In the genomic region with DNA sequence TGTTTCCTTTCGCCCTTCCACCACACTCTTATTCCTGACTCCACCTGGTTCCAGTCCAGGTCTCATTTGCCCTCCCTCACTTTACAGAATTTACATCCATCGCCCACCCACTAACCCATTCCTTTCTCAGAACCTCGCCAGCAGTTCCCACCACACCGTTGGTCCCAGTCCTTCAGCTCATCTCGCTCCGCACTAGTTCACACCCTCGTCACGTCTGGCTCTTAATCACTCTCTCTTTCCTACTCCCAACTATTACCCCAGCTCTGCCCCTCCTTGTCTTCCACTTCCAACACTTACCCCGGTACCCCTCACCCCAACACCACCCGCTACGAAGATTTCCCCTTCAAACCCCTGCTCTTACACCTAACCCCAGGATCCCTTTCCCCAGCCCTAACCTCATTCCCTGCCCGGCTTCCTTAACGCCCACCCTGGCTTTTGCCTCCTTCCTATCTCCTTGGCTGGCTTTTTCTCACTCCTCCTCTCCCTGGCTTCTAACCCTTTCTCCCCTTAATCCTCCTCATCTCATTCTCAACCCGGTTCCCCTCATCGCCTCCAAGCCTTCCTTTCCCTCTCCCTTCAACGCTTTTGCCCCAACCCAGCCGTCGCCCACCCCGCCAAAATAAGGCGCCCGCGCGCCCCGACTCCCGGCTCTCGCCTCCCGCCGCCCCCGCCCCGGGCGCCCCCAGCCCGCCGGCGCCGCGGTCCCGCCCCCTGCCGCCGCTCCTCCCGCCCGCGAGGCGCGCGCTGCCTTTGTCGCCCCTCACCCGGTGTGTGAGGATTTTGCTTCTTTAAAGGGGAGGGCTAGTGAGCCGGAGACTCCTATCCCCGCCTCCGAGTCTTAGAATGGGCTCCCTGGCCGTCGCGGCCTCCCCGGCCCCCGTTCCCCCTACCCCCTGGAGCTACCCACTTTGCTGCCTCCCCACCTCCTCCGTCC, we compare ENCODE assay signal across 9 cellular contexts. TPM values are rescaled to one million over a fixed set of nuclear protein-coding genes. Genes with fewer than 3 reads are reported as not detected.
DNase-seq lines count a peak whose midpoint lies in the region; ATAC-seq, FAIRE-seq and TF ChIP-seq lines count a peak whose summit lies in the region.
"Had no signal": no experiment of that assay in that cellular context is flagged by ENCODE, and none has a peak within 500 bp of the region (broad histone marks: within the 10 kb centered on the region; RNA-seq: fewer than 3 reads in every experiment).

No MANE protein-coding gene starts in this region.

- intact Hi-C loops in lower lobe of right lung (cut with DNase I) (no loop called here), tibial artery (cut with DNase I; ENCODE audit: low total_unique reads) (loop anchor here (5.0 kb wide), 1 partner anchor 102 kb away; no protein-coding TSS in a partner anchor)

- peaks cover 20% of the 10 kb centered on the region for H3K4me1 ChIP-seq in lower lobe of right lung
- H3K4me1 ChIP-seq in tibial artery: peaks cover 0 to 22% (median 8%) of the 10 kb centered on the region in 4 donors

- DNase-seq in stimulated activated CD4-positive, alpha-beta T cell treated with anti-CD3 and anti-CD28 coated beads, Interleukin-12 subunit alpha, Interleukin-12 subunit beta, amount 100 ng/mL, for 48 hours (ENCODE audit: low read depth in 2 of 3, low spot score in 1 of 3): peak in 2 of 3 donors; percentile 1 to 5
- DNase-seq in stimulated activated CD4-positive, alpha-beta T cell treated with anti-CD3 and anti-CD28 coated beads, Interleukin-12 subunit alpha, Interleukin-12 subunit beta, amount 100 ng/mL, for 4 hours: no peak
- DNase-seq in NCI-H526 (lab: John Stamatoyannopoulos, UW) (peak; percentile 3 to 91), cardiac fibroblast (ENCODE audit: low read depth in 2 of 2) (peak; percentile 8 to 11), lower lobe of right lung (no peak), tibial artery (peak in 1 of 2 donors; percentile 23), RCC 7860 (ENCODE audit: low spot score) (no peak)

- peak overlapping the region; percentile 66 to 86 for H3K4me3 ChIP-seq in cardiac fibroblast (replicated peaks in 1 of 2; ENCODE audit: low read depth in 2 of 2, low read length in 2 of 2)
- peak overlapping the region; percentile 75 for H3K4me3 ChIP-seq in lower lobe of right lung
- peak overlapping the region; percentile 70 to 87 for H3K4me3 ChIP-seq in tibial artery

- TF ChIP-seq CTCF in cardiac fibroblast (IDR thresholded peaks at IDR 0.05; ENCODE audit: low read depth, low read length) (no peak), lower lobe of right lung (IDR thresholded peaks at IDR 0.05) (no peak), tibial artery (IDR thresholded peaks at IDR 0.05) (no peak)

- ATAC-seq in HG02884 (IDR thresholded peaks at IDR 0.05; ENCODE audit: unreplicated experiment) (peak; percentile 12), lower lobe of right lung (peak; percentile 62 to 70)

- H3K27ac ChIP-seq in lower lobe of right lung (peak overlapping the region; percentile 80), tibial artery (peak overlapping the region; percentile 75)

- H3K9me3 ChIP-seq in lower lobe of right lung (no peaks in the 10 kb centered on the region), tibial artery (no peaks in the 10 kb centered on the region)

- H3K27me3 ChIP-seq in lower lobe of right lung (ENCODE audit: low read depth): no peaks in the 10 kb centered on the region
- H3K27me3 ChIP-seq in tibial artery: no peaks in the 10 kb centered on the region

- H3K36me3 ChIP-seq in lower lobe of right lung (no peaks in the 10 kb centered on the region), tibial artery (no peaks in the 10 kb centered on the region)

- no peak for FAIRE-seq in RCC 7860 (lab: Jason Lieb, UNC)
- FAIRE-seq: islet of Langerhans had no signal

RNA-seq across cellular contexts. Expression of a gene that starts 0.5 kb away (rescaled TPM):
- 3.9 TPM for total RNA-seq in lower lobe of right lung

RNA-seq across cellular contexts. Expression of a gene that starts 26.3 kb away (rescaled TPM):
- total RNA-seq in lower lobe of right lung: 12.6 TPM

RNA-seq across cellular contexts. Expression of a gene that starts 26.7 kb away (rescaled TPM):
- total RNA-seq in lower lobe of right lung: 8.9 TPM

RNA-seq across cellular contexts. Expression of a gene that starts 47.0 kb away (rescaled TPM):
- 182 TPM for total RNA-seq in lower lobe of right lung

Comparison
In these comparisons a context has a peak if more than half of its experiments do, and no peak if none do; other contexts are left out.
1. DNase-seq: peak in stimulated activated CD4-positive, alpha-beta T cell treated with anti-CD3 and anti-CD28 coated beads, Interleukin-12 subunit alpha, Interleukin-12 subunit beta, amount 100 ng/mL, for 48 hours (2 of 3), NCI-H526 (2 of 2) and cardiac fibroblast (2 of 2); none in stimulated activated CD4-positive, alpha-beta T cell treated with anti-CD3 and anti-CD28 coated beads, Interleukin-12 subunit alpha, Interleukin-12 subunit beta, amount 100 ng/mL, for 4 hours (single experiment), lower lobe of right lung (single experiment) and RCC 7860 (single experiment).
2. Peak in every context shown above with its lines, with median percentiles within 50 percentile points of each other: H3K4me3 ChIP-seq.